22 cellular contexts compared by ENCODE assay signal in genomic region chr1:234827656-234828055, GRCh38.
"Had no signal": no experiment of that assay in that cellular context is flagged by ENCODE, and none has a peak within 500 bp of the region (broad histone marks: within the 10 kb centered on the region; RNA-seq: fewer than 3 reads in every experiment).

No MANE protein-coding gene starts in this region.

- H3K9me3 ChIP-seq: SK-N-SH had no signal

- H3K4me3 Mint-ChIP-seq: IgD-negative memory B cell had no signal

- H3K27ac Mint-ChIP-seq: IgD-negative memory B cell had no signal

- H3K4me3 ChIP-seq: K562 had no signal

- H3K9ac ChIP-seq: KMS-11, SK-N-SH had no signal

- H3K27ac ChIP-seq: KMS-11, RWPE1 had no signal

- H3K4me2 ChIP-seq: KMS-11, SK-N-SH had no signal

- ATAC-seq: HepG2, K562 had no signal

- H3K36me3 Mint-ChIP-seq: IgD-negative memory B cell had no signal

- DNase-seq: Kasumi-1, MV-4-11, NCI-H1048, NCI-H1105, NCI-H1417, NCI-H146, NCI-H1694 treated with DMSO at 0.1 percent for 48 hours, NCI-H1930, NCI-H2081, NCI-H2107, NCI-H2227 treated with DMSO at 0.1 percent for 48 hours, NCI-H524, NCI-H526 treated with DMSO at 0.1 percent for 48 hours, NCI-H748 treated with DMSO at 0.1 percent for 48 hours, SHP77, SK-N-SH, SW 1271 had no signal
